8 cellular contexts compared by ENCODE assay signal in genomic region chr1:248858891-248859889, GRCh38. TPM values are rescaled to one million over a fixed set of nuclear protein-coding genes. Genes with fewer than 3 reads are reported as not detected.
A peak's percentile ranks its signal among the peaks of the same experiment; 100 is the strongest.
DNase-seq lines count a peak whose midpoint lies in the region; ATAC-seq lines count a peak whose summit lies in the region.

Gene ZNF692 (minus strand): TSS chr1:248859085. CDS start chr1:248858309, 776 bp downstream.

- DNase-seq in COLO668 (lab: John Stamatoyannopoulos, UW; ENCODE audit: unreplicated experiment) (peak; percentile 99), HT-29 (ENCODE audit: low spot score) (peak; percentile 96), NK-92 (lab: John Stamatoyannopoulos, UW; ENCODE audit: unreplicated experiment) (peak; percentile 63), medulla oblongata (ENCODE audit: extremely low spot score) (peak; percentile 97)
- peak; percentile 98 for DNase-seq in activated CD8-positive, alpha-beta memory T cell treated with anti-CD3 and anti-CD28 coated beads for 24 hours
- DNase-seq in effector CD4-positive, alpha-beta T cell = peak; percentile 96
- peak; percentile 95 for DNase-seq in stimulated activated CD8-positive, alpha-beta memory T cell treated with anti-CD3 and anti-CD28 coated beads, Interleukin-12 subunit alpha, Interleukin-12 subunit beta, amount 100 ng/mL, for 1 hour (ENCODE audit: low read depth)

- peak; percentile 77 for ATAC-seq in GM21360 (IDR thresholded peaks at IDR 0.05; ENCODE audit: unreplicated experiment)

RNA-seq across cellular contexts. Expression of gene ZNF692, which starts in this region (rescaled TPM):
- total RNA-seq in HT-29 (2014; rRNA removed; shearing (Covaris generic)) = 57.9 and 58.0 TPM in 2 replicates

Comparison
In these comparisons a context has a peak if more than half of its experiments do, and no peak if none do; other contexts are left out.
1. Peak in every context shown above with its lines: DNase-seq and ATAC-seq.